In genomic region chr1:53754484-53755312, GRCh38 we compare ENCODE assay signal across 7 cellular contexts. TPM values are rescaled to one million over a fixed set of nuclear protein-coding genes. Genes with fewer than 3 reads are reported as not detected.
DNase-seq lines count a peak whose midpoint lies in the region; ATAC-seq and TF ChIP-seq lines count a peak whose summit lies in the region.

No MANE protein-coding gene starts in this region.

- no peaks in the 10 kb centered on the region for H3K9me2 ChIP-seq in OCI-LY7 (ENCODE audit: insufficient read depth, low read length)

- H3K27ac ChIP-seq in OCI-LY7 (ENCODE audit: low read depth, low read length, poor library complexity, severe bottlenecking) = no peak overlapping the region
- H3K27ac ChIP-seq in coronary artery = no peak overlapping the region

- no peaks in the 10 kb centered on the region for H3K9me3 ChIP-seq in OCI-LY7 (ENCODE audit: low read length)

- peak; percentile 87 for TF ChIP-seq CTCF in OCI-LY7 (conservative IDR thresholded peaks at IDR 0.05; ENCODE audit: low read length)
- TF ChIP-seq CTCF in coronary artery (IDR thresholded peaks at IDR 0.05) = peak; percentile 21

- no peak overlapping the region for H2AFZ ChIP-seq in OCI-LY7 (ENCODE audit: low read length)

- ATAC-seq in HG02938 (IDR thresholded peaks at IDR 0.05; ENCODE audit: unreplicated experiment) (peak; percentile 52), GM19395 (IDR thresholded peaks at IDR 0.05; ENCODE audit: unreplicated experiment) (no peak)

- CTCF ChIA-PET in OCI-LY7 (lab: Charles Lee; ENCODE audit: unreplicated experiment) = no interaction called here

- no peaks in the 10 kb centered on the region for H3K36me3 ChIP-seq in OCI-LY7 (ENCODE audit: insufficient read depth, low read length)

- BruUV-seq in OCI-LY7 (replicated peaks; lab: Mats Ljungman, UMichigan) = no TSS peak

- H3K79me2 ChIP-seq in OCI-LY7 (ENCODE audit: insufficient read depth, low read depth, low read length) = no peaks in the 10 kb centered on the region

- intact Hi-C loops in OCI-LY7 (cut with micrococcal nuclease; ENCODE audit: unreplicated experiment) = loop anchor here (1.0 kb wide), 1 partner anchor 269 kb away; no protein-coding TSS in a partner anchor

- H3K4me2 ChIP-seq in OCI-LY7 (ENCODE audit: low read length) = no peak overlapping the region

- peak; percentile 57 for DNase-seq in DMS53 treated with DMSO at 0.1 percent for 48 hours (lab: John Stamatoyannopoulos, UW; ENCODE audit: unreplicated experiment)
- DNase-seq in OCI-LY7 (ENCODE audit: low spot score) = peak; percentile 47
- no peak for DNase-seq in coronary artery (ENCODE audit: low spot score)
- peak; percentile 62 to 79 for DNase-seq in lung microvascular endothelial cell (ENCODE audit: low read depth in 2 of 2)
- no peak for DNase-seq in effector CD4-positive, alpha-beta T cell

- no peaks in the 10 kb centered on the region for H3K4me1 ChIP-seq in OCI-LY7 (ENCODE audit: insufficient read depth, low read length, poor library complexity, severe bottlenecking)

- H3K4me3 ChIP-seq in OCI-LY7 (ENCODE audit: low read depth, low read length, poor library complexity, severe bottlenecking) (no peak overlapping the region), coronary artery (no peak overlapping the region)

- H4K20me1 ChIP-seq in OCI-LY7 (ENCODE audit: insufficient read depth, low read length) = no peaks in the 10 kb centered on the region

- POLR2A ChIA-PET in OCI-LY7 (lab: Charles Lee) = interaction anchor here (0.6 to 0.7 kb wide), 2 partner anchors 71 to 302 kb away, joined by 3 to 8 read pairs; no protein-coding TSS in a partner anchor

RNA-seq across cellular contexts. Expression of gene GLIS1, which starts 15.7 kb away (rescaled TPM):
- not detected in 2 replicates for total RNA-seq in OCI-LY7 (2014; rRNA removed; shearing (Covaris generic))
- not detected in 2 replicates for total RNA-seq in OCI-LY7 (2022)
- not detected in 2 replicates for total RNA-seq in lung microvascular endothelial cell

Comparison
In these comparisons a context has a peak if more than half of its experiments do, and no peak if none do; other contexts are left out.
1. DNase-seq: peak in DMS53 treated with DMSO at 0.1 percent for 48 hours (single experiment), OCI-LY7 (single experiment) and lung microvascular endothelial cell (2 of 2); none in coronary artery (single experiment) and effector CD4-positive, alpha-beta T cell (single experiment).